Comparison of ENCODE assay signal across 11 cellular contexts in genomic region chr13:102897371-102898138, GRCh38.
"Had no signal": no experiment of that assay in that cellular context is flagged by ENCODE, and none has a peak within 500 bp of the region (broad histone marks: within the 10 kb centered on the region; RNA-seq: fewer than 3 reads in every experiment).

No MANE protein-coding gene starts in this region.

- H3K4me3 ChIP-seq: ascending aorta, tibial artery had no signal

- H3K4me1 Mint-ChIP-seq: activated CD4-positive, alpha-beta memory T cell treated with anti-CD3 and anti-CD28 coated beads, Interleukin-2, amount 10 ng/mL, durations not matched to agents 7 days and 5 days; natural killer cell had no signal

- H3K4me1 ChIP-seq: ascending aorta, tibial artery had no signal

- H3K36me3 ChIP-seq: ascending aorta, tibial artery had no signal

- H3K9me3 ChIP-seq: ascending aorta, tibial artery had no signal

- DNase-seq: activated CD4-positive, alpha-beta memory T cell treated with anti-CD3 and anti-CD28 coated beads, Interleukin-2, amount 10 ng/mL, durations not matched to agents 7 days and 5 days; activated gamma-delta T cell treated with Interleukin-2 at 50 U/mL for 16 hours; activated naive CD8-positive, alpha-beta T cell treated with anti-CD3 and anti-CD28 coated beads, Interleukin-2, amount 10 ng/mL, durations not matched to agents 7 days and 5 days; activated T-cell treated with anti-CD3 and anti-CD28 coated beads, Interleukin-2, amount 50 U/mL, for 48 hours; effector memory CD8-positive, alpha-beta T cell; hippocampal formation; natural killer cell; occipital lobe; tibial artery had no signal

- H3K4me3 Mint-ChIP-seq: activated CD4-positive, alpha-beta memory T cell treated with anti-CD3 and anti-CD28 coated beads, Interleukin-2, amount 10 ng/mL, durations not matched to agents 7 days and 5 days; activated naive CD8-positive, alpha-beta T cell treated with anti-CD3 and anti-CD28 coated beads, Interleukin-2, amount 10 ng/mL, durations not matched to agents 7 days and 5 days; dendritic cell treated with granulocyte-macrophage colony-stimulating factor and Interleukin-4, amounts not matched to agents 40 ng/mL and 50 ng/mL, for 4 days; effector memory CD8-positive, alpha-beta T cell; natural killer cell had no signal

- H3K27me3 ChIP-seq: ascending aorta, tibial artery had no signal

- H3K36me3 Mint-ChIP-seq: activated naive CD8-positive, alpha-beta T cell treated with anti-CD3 and anti-CD28 coated beads, Interleukin-2, amount 10 ng/mL, durations not matched to agents 7 days and 5 days; natural killer cell had no signal

- H3K9me3 Mint-ChIP-seq: activated CD4-positive, alpha-beta memory T cell treated with anti-CD3 and anti-CD28 coated beads, Interleukin-2, amount 10 ng/mL, durations not matched to agents 7 days and 5 days; activated naive CD8-positive, alpha-beta T cell treated with anti-CD3 and anti-CD28 coated beads, Interleukin-2, amount 10 ng/mL, durations not matched to agents 7 days and 5 days; dendritic cell treated with granulocyte-macrophage colony-stimulating factor and Interleukin-4, amounts not matched to agents 40 ng/mL and 50 ng/mL, for 4 days; effector memory CD8-positive, alpha-beta T cell; natural killer cell had no signal

- H3K27me3 Mint-ChIP-seq: activated CD4-positive, alpha-beta memory T cell treated with anti-CD3 and anti-CD28 coated beads, Interleukin-2, amount 10 ng/mL, durations not matched to agents 7 days and 5 days; activated naive CD8-positive, alpha-beta T cell treated with anti-CD3 and anti-CD28 coated beads, Interleukin-2, amount 10 ng/mL, durations not matched to agents 7 days and 5 days; dendritic cell treated with granulocyte-macrophage colony-stimulating factor and Interleukin-4, amounts not matched to agents 40 ng/mL and 50 ng/mL, for 4 days had no signal

- H3K27ac ChIP-seq: ascending aorta, tibial artery had no signal

- ATAC-seq: effector memory CD8-positive, alpha-beta T cell; natural killer cell had no signal

- H3K27ac Mint-ChIP-seq: activated CD4-positive, alpha-beta memory T cell treated with anti-CD3 and anti-CD28 coated beads, Interleukin-2, amount 10 ng/mL, durations not matched to agents 7 days and 5 days; activated naive CD8-positive, alpha-beta T cell treated with anti-CD3 and anti-CD28 coated beads, Interleukin-2, amount 10 ng/mL, durations not matched to agents 7 days and 5 days; dendritic cell treated with granulocyte-macrophage colony-stimulating factor and Interleukin-4, amounts not matched to agents 40 ng/mL and 50 ng/mL, for 4 days; natural killer cell had no signal
